8 cellular contexts compared by ENCODE assay signal in genomic region chr9:136625101-136626065, GRCh38. TPM values are rescaled to one million over a fixed set of nuclear protein-coding genes. Genes with fewer than 3 reads are reported as not detected.
A peak's percentile ranks its signal among the peaks of the same experiment; 100 is the strongest.
DNase-seq lines count a peak whose midpoint lies in the region; ATAC-seq, FAIRE-seq and TF ChIP-seq lines count a peak whose summit lies in the region.

No MANE protein-coding gene starts in this region.

- TF ChIP-seq POLR2A in body of pancreas (IDR thresholded peaks at IDR 0.05): no peak

- H3K9me3 ChIP-seq in BLaER1 (no peaks in the 10 kb centered on the region), body of pancreas (no peaks in the 10 kb centered on the region)

- H3K36me3 ChIP-seq in BLaER1 (no peaks in the 10 kb centered on the region), body of pancreas (replicated peaks in 1 of 2; ENCODE audit: insufficient read depth in 1 of 2, low read depth in 2 of 2) (no peaks in the 10 kb centered on the region)

- 0 out of 2 replicates have a peak overlapping the region, but pooled peaks have one; percentile 6 for H3K4me3 ChIP-seq in BLaER1
- H3K4me3 ChIP-seq in body of pancreas: no peak overlapping the region

- H3K4me1 ChIP-seq in BLaER1: peaks cover 99% of the 10 kb centered on the region
- peaks cover 67% of the 10 kb centered on the region for H3K4me1 ChIP-seq in body of pancreas

- H3K9ac ChIP-seq in BLaER1: peak overlapping the region; percentile 67; the same call in 1 of the 2 replicates

- H3K27me3 ChIP-seq in BLaER1: peaks cover 12% of the 10 kb centered on the region; the same call in 1 of the 2 replicates
- H3K27me3 ChIP-seq in body of pancreas: no peaks in the 10 kb centered on the region

- H4K20me1 ChIP-seq in BLaER1: peaks cover 23% of the 10 kb centered on the region; the same call in 1 of the 2 replicates

- ATAC-seq in body of pancreas: peak; percentile 69

- H3K4me2 ChIP-seq in BLaER1: peak overlapping the region; percentile 91

- TF ChIP-seq CTCF in body of pancreas (IDR thresholded peaks at IDR 0.05): peak in 5 of 7 experiments; percentile 32 to 61 (median 60)

- DNase-seq in HTR-8/SVneo (ENCODE audit: insufficient read length, low spot score) (peak; percentile 78), body of pancreas (peak; percentile 86 to 95 (median 92)), left kidney (ENCODE audit: low read depth, low spot score) (peak; percentile 90), ureter (ENCODE audit: low spot score) (peak; percentile 82), NCI-H146 (lab: John Stamatoyannopoulos, UW) (no peak), T-helper 9 cell (no peak), SIG-M5 (lab: John Stamatoyannopoulos, UW) (no peak)

- FAIRE-seq in HTR-8/SVneo (lab: Jason Lieb, UNC): no peak

- 15 to 40% methylated on average over 2 to 19 of the region's 19 CpGs for WGBS in body of pancreas, 2 donors

- H3K27ac ChIP-seq in BLaER1 (peak overlapping the region; percentile 79), body of pancreas (peak overlapping the region; percentile 45 to 80 (median 74))

- intact Hi-C loops in body of pancreas (cut with DNase I): loop anchor here (5.0 kb wide), 1 partner anchor 83 kb away; no protein-coding TSS in a partner anchor

RNA-seq across cellular contexts. Expression of gene EGFL7, which starts 37.3 kb away (rescaled TPM):
- total RNA-seq in body of pancreas (10 to 100 TPM; 14.8 to 47.0 TPM), ureter (109 TPM)

Comparison
In these comparisons a context has a peak if more than half of its experiments do, and no peak if none do; other contexts are left out.
1. DNase-seq: peak in HTR-8/SVneo (single experiment), body of pancreas (4 of 4), left kidney (single experiment) and ureter (single experiment); none in NCI-H146 (single experiment), T-helper 9 cell (single experiment) and SIG-M5 (single experiment).